ENCODE assay signal across 1 cellular context in the genomic region with DNA sequence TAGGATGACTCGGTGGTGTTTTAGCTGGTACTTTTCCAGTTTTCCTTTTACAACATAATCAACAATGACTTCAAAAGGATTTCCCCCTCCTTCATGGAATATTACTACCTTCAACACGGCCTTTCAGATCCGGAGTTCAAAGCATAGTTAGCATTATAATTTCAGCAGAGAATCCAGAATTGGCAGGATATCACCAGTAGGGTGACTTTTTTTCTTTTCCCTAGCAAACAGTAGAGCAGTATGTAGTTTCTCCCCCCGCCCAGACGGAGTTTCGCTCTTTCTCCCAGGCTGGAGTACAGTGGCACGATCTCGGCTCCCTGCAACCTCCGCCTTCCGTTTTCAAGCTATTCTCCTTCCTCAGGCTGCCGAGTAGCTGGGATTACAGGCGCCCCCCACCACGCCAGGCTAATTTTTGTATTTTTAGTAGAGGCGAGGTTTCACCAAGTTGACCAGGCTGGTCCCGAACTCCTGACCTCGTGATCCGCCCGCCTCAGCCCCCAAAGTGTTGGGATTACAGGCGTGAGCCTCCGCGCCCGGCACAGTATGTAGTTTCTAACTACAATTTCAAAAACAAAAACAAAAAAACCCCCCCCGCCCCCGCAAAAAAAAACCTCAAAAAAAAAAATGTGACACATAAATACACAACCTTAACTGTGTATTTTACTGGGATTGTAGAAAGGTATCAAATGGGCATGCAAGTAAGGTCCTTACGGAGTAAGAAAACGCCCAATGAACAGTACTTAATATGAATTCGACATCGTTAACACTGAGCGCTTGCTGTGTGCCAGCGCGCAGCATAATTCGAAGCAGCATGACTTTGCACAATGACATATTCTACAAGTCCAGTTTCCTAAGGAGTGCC.
TF ChIP-seq lines count a peak whose summit lies in the region.

No MANE protein-coding gene starts in this region.

TF ChIP-seq in HepG2, 621 proteins besides CTCF, POLR2A, EP300 and RAD21 (continued from another document and continues in another):
- TF ChIP-seq TMF1 (CRISPR knock-in tag; IDR thresholded peaks at IDR 0.05; ENCODE audit: low read depth) (no peak), ZNF260 (CRISPR knock-in tag; IDR thresholded peaks at IDR 0.05; ENCODE audit: borderline replicate concordance, low read depth) (no peak), RBM22 (optimal IDR thresholded peaks at IDR 0.05; ENCODE audit: low read length) (peak; percentile 77), SMYD3 (CRISPR knock-in tag; IDR thresholded peaks at IDR 0.05) (no peak), RARA (CRISPR knock-in tag; IDR thresholded peaks at IDR 0.05) (peak; percentile 61), ZNF772 (CRISPR knock-in tag; IDR thresholded peaks at IDR 0.05) (no peak), DR1 (CRISPR knock-in tag; IDR thresholded peaks at IDR 0.05) (no peak), ZFP82 (CRISPR knock-in tag; IDR thresholded peaks at IDR 0.05; ENCODE audit: borderline replicate concordance) (0 out of 2 replicates have a peak, but pooled peaks have one; percentile 27), ZNF180 (CRISPR knock-in tag; IDR thresholded peaks at IDR 0.05; ENCODE audit: borderline replicate concordance, low read depth) (no peak), ZBTB7B (CRISPR knock-in tag; IDR thresholded peaks at IDR 0.05) (no peak), ZC3H4 (CRISPR knock-in tag; IDR thresholded peaks at IDR 0.05; ENCODE audit: borderline replicate concordance) (peak; percentile 99), MYC (CRISPR knock-in tag; IDR thresholded peaks at IDR 0.05; ENCODE audit: borderline replicate concordance) (0 out of 2 replicates have a peak, but pooled peaks have one; percentile 38), TARDBP (CRISPR knock-in tag; IDR thresholded peaks at IDR 0.05) (peak; percentile 29; the same call in 1 of the 2 replicates), NFE2L2 (IDR thresholded peaks at IDR 0.05; ENCODE audit: low read length) (peak; percentile 76), SETDB1 (CRISPR knock-in tag; IDR thresholded peaks at IDR 0.05; ENCODE audit: borderline replicate concordance) (no peak), SRF (IDR thresholded peaks at IDR 0.05; ENCODE audit: low read depth, low read length) (no peak), HOXA5 (CRISPR knock-in tag; IDR thresholded peaks at IDR 0.05) (no peak), HNRNPL (IDR thresholded peaks at IDR 0.05; ENCODE audit: low read depth, low read length) (no peak), ZNF367 (CRISPR knock-in tag; IDR thresholded peaks at IDR 0.05; ENCODE audit: borderline replicate concordance) (no peak), GTF2F1 (IDR thresholded peaks at IDR 0.05; ENCODE audit: low read length) (0 out of 2 replicates have a peak, but pooled peaks have one; percentile 11), REXO4 (CRISPR knock-in tag; IDR thresholded peaks at IDR 0.05; ENCODE audit: borderline replicate concordance) (no peak), ZNF326 (CRISPR knock-in tag; IDR thresholded peaks at IDR 0.05; ENCODE audit: borderline replicate concordance) (no peak), ARNT (IDR thresholded peaks at IDR 0.05) (no peak), PHF8 (CRISPR knock-in tag; IDR thresholded peaks at IDR 0.05) (no peak), NCOA5 (CRISPR knock-in tag; IDR thresholded peaks at IDR 0.05) (no peak), POLR2AphosphoS5 (IDR thresholded peaks at IDR 0.05; ENCODE audit: low read depth, low read length) (peak; percentile 66), CEBPG (CRISPR knock-in tag; IDR thresholded peaks at IDR 0.05) (peak; percentile 27; the same call in 1 of the 2 replicates), GFI1 (CRISPR knock-in tag; IDR thresholded peaks at IDR 0.05; ENCODE audit: borderline replicate concordance) (peak; percentile 80), HNF4G (IDR thresholded peaks at IDR 0.05; ENCODE audit: borderline replicate concordance, low read depth, low read length) (peak; percentile 48; the same call in 1 of the 2 replicates), HNF4G (CRISPR knock-in tag; IDR thresholded peaks at IDR 0.05; ENCODE audit: borderline replicate concordance, low read depth) (no peak), MTF1 (CRISPR knock-in tag; IDR thresholded peaks at IDR 0.05) (no peak), TBP (CRISPR knock-in tag; IDR thresholded peaks at IDR 0.05) (no peak)
- TF ChIP-seq, protein P1, sequence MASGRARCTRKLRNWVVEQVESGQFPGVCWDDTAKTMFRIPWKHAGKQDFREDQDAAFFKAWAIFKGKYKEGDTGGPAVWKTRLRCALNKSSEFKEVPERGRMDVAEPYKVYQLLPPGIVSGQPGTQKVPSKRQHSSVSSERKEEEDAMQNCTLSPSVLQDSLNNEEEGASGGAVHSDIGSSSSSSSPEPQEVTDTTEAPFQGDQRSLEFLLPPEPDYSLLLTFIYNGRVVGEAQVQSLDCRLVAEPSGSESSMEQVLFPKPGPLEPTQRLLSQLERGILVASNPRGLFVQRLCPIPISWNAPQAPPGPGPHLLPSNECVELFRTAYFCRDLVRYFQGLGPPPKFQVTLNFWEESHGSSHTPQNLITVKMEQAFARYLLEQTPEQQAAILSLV (CRISPR knock-in tag; IDR thresholded peaks at IDR 0.05; ENCODE audit: borderline replicate concordance): no peak
- TF ChIP-seq, protein P2, sequence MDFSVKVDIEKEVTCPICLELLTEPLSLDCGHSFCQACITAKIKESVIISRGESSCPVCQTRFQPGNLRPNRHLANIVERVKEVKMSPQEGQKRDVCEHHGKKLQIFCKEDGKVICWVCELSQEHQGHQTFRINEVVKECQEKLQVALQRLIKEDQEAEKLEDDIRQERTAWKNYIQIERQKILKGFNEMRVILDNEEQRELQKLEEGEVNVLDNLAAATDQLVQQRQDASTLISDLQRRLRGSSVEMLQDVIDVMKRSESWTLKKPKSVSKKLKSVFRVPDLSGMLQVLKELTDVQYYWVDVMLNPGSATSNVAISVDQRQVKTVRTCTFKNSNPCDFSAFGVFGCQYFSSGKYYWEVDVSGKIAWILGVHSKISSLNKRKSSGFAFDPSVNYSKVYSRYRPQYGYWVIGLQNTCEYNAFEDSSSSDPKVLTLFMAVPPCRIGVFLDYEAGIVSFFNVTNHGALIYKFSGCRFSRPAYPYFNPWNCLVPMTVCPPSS (IDR thresholded peaks at IDR 0.05): no peak
- TF ChIP-seq, protein P3, sequence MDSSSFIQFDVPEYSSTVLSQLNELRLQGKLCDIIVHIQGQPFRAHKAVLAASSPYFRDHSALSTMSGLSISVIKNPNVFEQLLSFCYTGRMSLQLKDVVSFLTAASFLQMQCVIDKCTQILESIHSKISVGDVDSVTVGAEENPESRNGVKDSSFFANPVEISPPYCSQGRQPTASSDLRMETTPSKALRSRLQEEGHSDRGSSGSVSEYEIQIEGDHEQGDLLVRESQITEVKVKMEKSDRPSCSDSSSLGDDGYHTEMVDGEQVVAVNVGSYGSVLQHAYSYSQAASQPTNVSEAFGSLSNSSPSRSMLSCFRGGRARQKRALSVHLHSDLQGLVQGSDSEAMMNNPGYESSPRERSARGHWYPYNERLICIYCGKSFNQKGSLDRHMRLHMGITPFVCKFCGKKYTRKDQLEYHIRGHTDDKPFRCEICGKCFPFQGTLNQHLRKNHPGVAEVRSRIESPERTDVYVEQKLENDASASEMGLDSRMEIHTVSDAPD (CRISPR knock-in tag; IDR thresholded peaks at IDR 0.05): no peak
- TF ChIP-seq, protein P4, sequence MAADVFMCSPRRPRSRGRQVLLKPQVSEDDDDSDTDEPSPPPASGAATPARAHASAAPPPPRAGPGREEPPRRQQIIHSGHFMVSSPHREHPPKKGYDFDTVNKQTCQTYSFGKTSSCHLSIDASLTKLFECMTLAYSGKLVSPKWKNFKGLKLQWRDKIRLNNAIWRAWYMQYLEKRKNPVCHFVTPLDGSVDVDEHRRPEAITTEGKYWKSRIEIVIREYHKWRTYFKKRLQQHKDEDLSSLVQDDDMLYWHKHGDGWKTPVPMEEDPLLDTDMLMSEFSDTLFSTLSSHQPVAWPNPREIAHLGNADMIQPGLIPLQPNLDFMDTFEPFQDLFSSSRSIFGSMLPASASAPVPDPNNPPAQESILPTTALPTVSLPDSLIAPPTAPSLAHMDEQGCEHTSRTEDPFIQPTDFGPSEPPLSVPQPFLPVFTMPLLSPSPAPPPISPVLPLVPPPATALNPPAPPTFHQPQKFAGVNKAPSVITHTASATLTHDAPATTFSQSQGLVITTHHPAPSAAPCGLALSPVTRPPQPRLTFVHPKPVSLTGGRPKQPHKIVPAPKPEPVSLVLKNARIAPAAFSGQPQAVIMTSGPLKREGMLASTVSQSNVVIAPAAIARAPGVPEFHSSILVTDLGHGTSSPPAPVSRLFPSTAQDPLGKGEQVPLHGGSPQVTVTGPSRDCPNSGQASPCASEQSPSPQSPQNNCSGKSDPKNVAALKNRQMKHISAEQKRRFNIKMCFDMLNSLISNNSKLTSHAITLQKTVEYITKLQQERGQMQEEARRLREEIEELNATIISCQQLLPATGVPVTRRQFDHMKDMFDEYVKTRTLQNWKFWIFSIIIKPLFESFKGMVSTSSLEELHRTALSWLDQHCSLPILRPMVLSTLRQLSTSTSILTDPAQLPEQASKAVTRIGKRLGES (CRISPR knock-in tag; IDR thresholded peaks at IDR 0.05; ENCODE audit: borderline replicate concordance): no peak
- TF ChIP-seq, protein P5, sequence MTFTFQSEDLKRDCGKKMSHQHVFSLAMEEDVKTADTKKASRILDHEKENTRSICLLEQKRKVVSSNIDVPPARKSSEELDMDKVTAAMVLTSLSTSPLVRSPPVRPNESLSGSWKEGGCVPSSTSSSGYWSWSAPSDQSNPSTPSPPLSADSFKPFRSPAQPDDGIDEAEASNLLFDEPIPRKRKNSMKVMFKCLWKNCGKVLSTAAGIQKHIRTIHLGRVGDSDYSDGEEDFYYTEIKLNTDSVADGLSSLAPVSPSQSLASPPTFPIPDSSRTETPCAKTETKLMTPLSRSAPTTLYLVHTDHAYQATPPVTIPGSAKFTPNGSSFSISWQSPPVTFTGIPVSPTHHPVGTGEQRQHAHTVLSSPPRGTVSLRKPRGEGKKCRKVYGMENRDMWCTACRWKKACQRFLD (CRISPR knock-in tag; IDR thresholded peaks at IDR 0.05; ENCODE audit: borderline replicate concordance): no peak
- TF ChIP-seq, protein P6, sequence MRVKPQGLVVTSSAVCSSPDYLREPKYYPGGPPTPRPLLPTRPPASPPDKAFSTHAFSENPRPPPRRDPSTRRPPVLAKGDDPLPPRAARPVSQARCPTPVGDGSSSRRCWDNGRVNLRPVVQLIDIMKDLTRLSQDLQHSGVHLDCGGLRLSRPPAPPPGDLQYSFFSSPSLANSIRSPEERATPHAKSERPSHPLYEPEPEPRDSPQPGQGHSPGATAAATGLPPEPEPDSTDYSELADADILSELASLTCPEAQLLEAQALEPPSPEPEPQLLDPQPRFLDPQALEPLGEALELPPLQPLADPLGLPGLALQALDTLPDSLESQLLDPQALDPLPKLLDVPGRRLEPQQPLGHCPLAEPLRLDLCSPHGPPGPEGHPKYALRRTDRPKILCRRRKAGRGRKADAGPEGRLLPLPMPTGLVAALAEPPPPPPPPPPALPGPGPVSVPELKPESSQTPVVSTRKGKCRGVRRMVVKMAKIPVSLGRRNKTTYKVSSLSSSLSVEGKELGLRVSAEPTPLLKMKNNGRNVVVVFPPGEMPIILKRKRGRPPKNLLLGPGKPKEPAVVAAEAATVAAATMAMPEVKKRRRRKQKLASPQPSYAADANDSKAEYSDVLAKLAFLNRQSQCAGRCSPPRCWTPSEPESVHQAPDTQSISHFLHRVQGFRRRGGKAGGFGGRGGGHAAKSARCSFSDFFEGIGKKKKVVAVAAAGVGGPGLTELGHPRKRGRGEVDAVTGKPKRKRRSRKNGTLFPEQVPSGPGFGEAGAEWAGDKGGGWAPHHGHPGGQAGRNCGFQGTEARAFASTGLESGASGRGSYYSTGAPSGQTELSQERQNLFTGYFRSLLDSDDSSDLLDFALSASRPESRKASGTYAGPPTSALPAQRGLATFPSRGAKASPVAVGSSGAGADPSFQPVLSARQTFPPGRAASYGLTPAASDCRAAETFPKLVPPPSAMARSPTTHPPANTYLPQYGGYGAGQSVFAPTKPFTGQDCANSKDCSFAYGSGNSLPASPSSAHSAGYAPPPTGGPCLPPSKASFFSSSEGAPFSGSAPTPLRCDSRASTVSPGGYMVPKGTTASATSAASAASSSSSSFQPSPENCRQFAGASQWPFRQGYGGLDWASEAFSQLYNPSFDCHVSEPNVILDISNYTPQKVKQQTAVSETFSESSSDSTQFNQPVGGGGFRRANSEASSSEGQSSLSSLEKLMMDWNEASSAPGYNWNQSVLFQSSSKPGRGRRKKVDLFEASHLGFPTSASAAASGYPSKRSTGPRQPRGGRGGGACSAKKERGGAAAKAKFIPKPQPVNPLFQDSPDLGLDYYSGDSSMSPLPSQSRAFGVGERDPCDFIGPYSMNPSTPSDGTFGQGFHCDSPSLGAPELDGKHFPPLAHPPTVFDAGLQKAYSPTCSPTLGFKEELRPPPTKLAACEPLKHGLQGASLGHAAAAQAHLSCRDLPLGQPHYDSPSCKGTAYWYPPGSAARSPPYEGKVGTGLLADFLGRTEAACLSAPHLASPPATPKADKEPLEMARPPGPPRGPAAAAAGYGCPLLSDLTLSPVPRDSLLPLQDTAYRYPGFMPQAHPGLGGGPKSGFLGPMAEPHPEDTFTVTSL (CRISPR knock-in tag; IDR thresholded peaks at IDR 0.05; ENCODE audit: borderline replicate concordance): peak; percentile 69; the same call in 1 of the 2 replicates
- TF ChIP-seq, protein P7, sequence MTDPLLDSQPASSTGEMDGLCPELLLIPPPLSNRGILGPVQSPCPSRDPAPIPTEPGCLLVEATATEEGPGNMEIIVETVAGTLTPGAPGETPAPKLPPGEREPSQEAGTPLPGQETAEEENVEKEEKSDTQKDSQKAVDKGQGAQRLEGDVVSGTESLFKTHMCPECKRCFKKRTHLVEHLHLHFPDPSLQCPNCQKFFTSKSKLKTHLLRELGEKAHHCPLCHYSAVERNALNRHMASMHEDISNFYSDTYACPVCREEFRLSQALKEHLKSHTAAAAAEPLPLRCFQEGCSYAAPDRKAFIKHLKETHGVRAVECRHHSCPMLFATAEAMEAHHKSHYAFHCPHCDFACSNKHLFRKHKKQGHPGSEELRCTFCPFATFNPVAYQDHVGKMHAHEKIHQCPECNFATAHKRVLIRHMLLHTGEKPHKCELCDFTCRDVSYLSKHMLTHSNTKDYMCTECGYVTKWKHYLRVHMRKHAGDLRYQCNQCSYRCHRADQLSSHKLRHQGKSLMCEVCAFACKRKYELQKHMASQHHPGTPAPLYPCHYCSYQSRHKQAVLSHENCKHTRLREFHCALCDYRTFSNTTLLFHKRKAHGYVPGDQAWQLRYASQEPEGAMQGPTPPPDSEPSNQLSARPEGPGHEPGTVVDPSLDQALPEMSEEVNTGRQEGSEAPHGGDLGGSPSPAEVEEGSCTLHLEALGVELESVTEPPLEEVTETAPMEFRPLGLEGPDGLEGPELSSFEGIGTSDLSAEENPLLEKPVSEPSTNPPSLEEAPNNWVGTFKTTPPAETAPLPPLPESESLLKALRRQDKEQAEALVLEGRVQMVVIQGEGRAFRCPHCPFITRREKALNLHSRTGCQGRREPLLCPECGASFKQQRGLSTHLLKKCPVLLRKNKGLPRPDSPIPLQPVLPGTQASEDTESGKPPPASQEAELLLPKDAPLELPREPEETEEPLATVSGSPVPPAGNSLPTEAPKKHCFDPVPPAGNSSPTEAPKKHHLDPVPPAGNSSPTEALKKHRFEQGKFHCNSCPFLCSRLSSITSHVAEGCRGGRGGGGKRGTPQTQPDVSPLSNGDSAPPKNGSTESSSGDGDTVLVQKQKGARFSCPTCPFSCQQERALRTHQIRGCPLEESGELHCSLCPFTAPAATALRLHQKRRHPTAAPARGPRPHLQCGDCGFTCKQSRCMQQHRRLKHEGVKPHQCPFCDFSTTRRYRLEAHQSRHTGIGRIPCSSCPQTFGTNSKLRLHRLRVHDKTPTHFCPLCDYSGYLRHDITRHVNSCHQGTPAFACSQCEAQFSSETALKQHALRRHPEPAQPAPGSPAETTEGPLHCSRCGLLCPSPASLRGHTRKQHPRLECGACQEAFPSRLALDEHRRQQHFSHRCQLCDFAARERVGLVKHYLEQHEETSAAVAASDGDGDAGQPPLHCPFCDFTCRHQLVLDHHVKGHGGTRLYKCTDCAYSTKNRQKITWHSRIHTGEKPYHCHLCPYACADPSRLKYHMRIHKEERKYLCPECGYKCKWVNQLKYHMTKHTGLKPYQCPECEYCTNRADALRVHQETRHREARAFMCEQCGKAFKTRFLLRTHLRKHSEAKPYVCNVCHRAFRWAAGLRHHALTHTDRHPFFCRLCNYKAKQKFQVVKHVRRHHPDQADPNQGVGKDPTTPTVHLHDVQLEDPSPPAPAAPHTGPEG (CRISPR knock-in tag; IDR thresholded peaks at IDR 0.05): no peak
